Comparison of ENCODE assay signal across 19 cellular contexts in the genomic region with DNA sequence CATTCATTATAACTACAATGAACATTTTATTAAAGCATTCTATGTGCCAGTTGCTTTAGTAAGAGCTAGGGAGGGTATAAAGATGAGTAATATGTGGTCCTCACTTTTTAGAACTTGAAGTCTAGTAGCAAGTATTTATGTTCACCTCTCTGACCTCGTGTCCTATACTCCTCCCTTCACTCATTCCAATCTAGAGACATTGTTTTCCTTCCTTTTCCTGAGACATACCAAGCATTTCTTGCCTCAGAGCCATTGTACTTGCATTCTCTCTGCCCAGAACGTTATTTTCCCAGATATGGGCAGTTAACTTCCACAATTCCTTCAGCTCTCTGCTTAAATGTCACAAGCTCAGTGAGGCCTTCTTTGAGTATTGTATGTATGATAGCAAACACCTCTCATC.
DNase-seq lines count a peak whose midpoint lies in the region; TF ChIP-seq lines count a peak whose summit lies in the region.
"Had no signal": no experiment of that assay in that cellular context is flagged by ENCODE, and none has a peak within 500 bp of the region (broad histone marks: within the 10 kb centered on the region; RNA-seq: fewer than 3 reads in every experiment).

No MANE protein-coding gene starts in this region.

- no peaks in the 10 kb centered on the region for H3K27me3 ChIP-seq in spleen (replicated peaks in 1 of 7)
- H3K27me3 ChIP-seq: hepatocyte, Peyer's patch, vagina had no signal

- H3K4me1 Mint-ChIP-seq in chondrocyte (ENCODE audit: low read depth), result peaks cover 75% of the 10 kb centered on the region
- H3K4me1 Mint-ChIP-seq: central memory CD8-positive, alpha-beta T cell had no signal

- no peaks in the 10 kb centered on the region for H3K27me3 Mint-ChIP-seq in chondrocyte (ENCODE audit: low read depth)
- H3K27me3 Mint-ChIP-seq: IgD-negative memory B cell had no signal

- no peak overlapping the region for H3K4me3 Mint-ChIP-seq in chondrocyte (ENCODE audit: unreplicated experiment)
- H3K4me3 Mint-ChIP-seq: central memory CD8-positive, alpha-beta T cell; IgD-negative memory B cell had no signal

- H3K27ac ChIP-seq in spleen, result no peak overlapping the region
- H3K27ac ChIP-seq: hepatocyte, Peyer's patch, vagina had no signal

- no peaks in the 10 kb centered on the region for H3K36me3 ChIP-seq in spleen
- H3K36me3 ChIP-seq: Peyer's patch, vagina had no signal

- peaks cover 0 to 2% (median under 1%) of the 10 kb centered on the region in 6 donors for H3K4me1 ChIP-seq in spleen
- H3K4me1 ChIP-seq: Peyer's patch, vagina had no signal

- H3K27ac Mint-ChIP-seq in chondrocyte (ENCODE audit: unreplicated experiment), result peak overlapping the region; percentile 67
- H3K27ac Mint-ChIP-seq: activated naive CD4-positive, alpha-beta T cell treated with anti-CD3 and anti-CD28 coated beads, Interleukin-2, amount 50 U/mL, for 72 hours; IgD-negative memory B cell had no signal

- H3K9me3 ChIP-seq in spleen, result no peaks in the 10 kb centered on the region
- H3K9me3 ChIP-seq: Peyer's patch, vagina had no signal

- intact Hi-C loops in spleen (cut with DNase I; ENCODE audit: low total_unique reads), result no loop called here

- H3K36me3 Mint-ChIP-seq in chondrocyte (ENCODE audit: low read depth), result peaks cover 1% of the 10 kb centered on the region
- H3K36me3 Mint-ChIP-seq: activated naive CD4-positive, alpha-beta T cell treated with anti-CD3 and anti-CD28 coated beads, Interleukin-2, amount 50 U/mL, for 72 hours had no signal

- no peak for TF ChIP-seq POLR2A in spleen (IDR thresholded peaks at IDR 0.05)

- 34 to 60% (median 58%) methylated on average over 2 of the region's 2 CpGs for WGBS in spleen, 5 donors

- no peak overlapping the region for H3K4me3 ChIP-seq in retinal pigment epithelial cell (ENCODE audit: low read length)
- H3K4me3 ChIP-seq in spleen, result no peak overlapping the region
- H3K4me3 ChIP-seq: hepatocyte, Peyer's patch, vagina had no signal

- H3K9me3 Mint-ChIP-seq in chondrocyte (ENCODE audit: low read depth), result peaks cover 3% of the 10 kb centered on the region
- H3K9me3 Mint-ChIP-seq: activated naive CD4-positive, alpha-beta T cell treated with anti-CD3 and anti-CD28 coated beads, Interleukin-2, amount 50 U/mL, for 72 hours; central memory CD8-positive, alpha-beta T cell had no signal

- DNase-seq in HS-27A (ENCODE audit: low read depth), result peak; percentile 74
- DNase-seq in chondrocyte (ENCODE audit: low spot score), result no peak
- DNase-seq in iris pigment epithelial cell (ENCODE audit: low read depth), result peak; percentile 63
- peak; percentile 48 for DNase-seq in retinal pigment epithelial cell (ENCODE audit: low read depth)
- no peak for DNase-seq in stimulated activated CD8-positive, alpha-beta memory T cell treated with anti-CD3 and anti-CD28 coated beads, Interleukin-4, amount 100 ng/mL, for 48 hours
- DNase-seq in activated CD8-positive, alpha-beta memory T cell treated with anti-CD3 and anti-CD28 coated beads for 24 hours, result no peak
- no peak for DNase-seq in stimulated activated CD4-positive, alpha-beta T cell treated with anti-CD3 and anti-CD28 coated beads, Interleukin-12 subunit alpha, Interleukin-12 subunit beta, amount 100 ng/mL, for 4 hours
- DNase-seq in spleen, result no peak
- DNase-seq: activated T-cell treated with anti-CD3 and anti-CD28 coated beads, Interleukin-2, amount 50 U/mL, for 1 hour; AML-193; Calu3; NCI-H1092; NCI-H774; Peyer's patch had no signal

- TF ChIP-seq CTCF in chondrocyte (IDR thresholded peaks at IDR 0.05), result no peak
- TF ChIP-seq CTCF in retinal pigment epithelial cell (conservative IDR thresholded peaks at IDR 0.05; ENCODE audit: low read depth, low read length), result no peak
- no peak for TF ChIP-seq CTCF in spleen (IDR thresholded peaks at IDR 0.05 in 8 of 11, conservative IDR thresholded peaks at IDR 0.05 in 3 of 11)

Comparison
In these comparisons a context has a peak if more than half of its experiments do, and no peak if none do; other contexts are left out.
1. DNase-seq: peak in HS-27A (single experiment), iris pigment epithelial cell (single experiment) and retinal pigment epithelial cell (single experiment); none in chondrocyte (single experiment), stimulated activated CD8-positive, alpha-beta memory T cell treated with anti-CD3 and anti-CD28 coated beads, Interleukin-4, amount 100 ng/mL, for 48 hours (single experiment), activated CD8-positive, alpha-beta memory T cell treated with anti-CD3 and anti-CD28 coated beads for 24 hours (single experiment), stimulated activated CD4-positive, alpha-beta T cell treated with anti-CD3 and anti-CD28 coated beads, Interleukin-12 subunit alpha, Interleukin-12 subunit beta, amount 100 ng/mL, for 4 hours (single experiment) and spleen (single experiment).